18 cellular contexts compared by ENCODE assay signal in the genomic region with DNA sequence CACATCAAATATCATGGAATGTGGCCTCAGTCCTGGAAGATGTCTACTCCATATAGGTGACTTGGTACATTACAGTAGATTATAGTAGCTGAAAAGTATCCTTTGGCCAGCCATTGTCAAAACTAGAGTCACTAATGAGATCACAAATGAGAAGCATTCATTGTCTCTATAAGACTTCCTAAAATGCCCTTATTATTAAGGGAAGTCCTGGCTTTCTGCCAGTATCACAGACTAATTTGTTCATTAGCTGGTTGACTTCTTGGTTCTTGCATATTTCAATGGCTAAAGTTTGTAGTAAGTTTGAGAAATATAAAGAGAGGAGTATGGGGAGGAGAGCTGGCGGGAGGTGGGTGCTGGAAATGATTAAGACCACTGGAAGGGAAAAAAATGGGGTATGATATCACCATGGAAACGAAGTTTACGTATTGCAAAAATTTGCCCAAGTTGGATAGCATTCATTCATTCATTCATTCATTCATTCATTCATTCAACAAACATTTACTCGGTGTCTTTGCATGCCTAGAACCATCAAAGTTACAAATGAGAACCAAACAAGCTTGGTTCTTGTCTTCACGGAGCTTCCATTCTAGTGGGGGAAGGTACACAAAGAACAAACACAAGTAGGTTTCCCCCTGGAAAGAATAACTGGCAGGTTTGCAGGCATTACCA.
"Had no signal": no experiment of that assay in that cellular context is flagged by ENCODE, and none has a peak within 500 bp of the region (broad histone marks: within the 10 kb centered on the region; RNA-seq: fewer than 3 reads in every experiment).

No MANE protein-coding gene starts in this region.

- H3K4me1 ChIP-seq: esophagus squamous epithelium, left ventricle myocardium inferior, lower lobe of right lung had no signal

- H3K27me3 ChIP-seq: esophagus squamous epithelium, ovary had no signal

- H3K36me3 ChIP-seq: esophagus squamous epithelium, left ventricle myocardium inferior, lower lobe of right lung, ovary had no signal

- H3K9me3 Mint-ChIP-seq: memory B cell, mesothelial cell of epicardium, natural killer cell, neural crest cell had no signal

- H3K27ac Mint-ChIP-seq: memory B cell, mesothelial cell of epicardium, natural killer cell had no signal

- H3K4me2 ChIP-seq: smooth muscle cell had no signal

- FAIRE-seq: kidney, urothelium cell line had no signal

- DNase-seq: dermis blood vessel endothelial cell; esophagus squamous epithelium; foreskin fibroblast; kidney; left cardiac atrium; left ventricle myocardium inferior; lower lobe of right lung; natural killer cell; ovary; right cardiac atrium; stimulated activated CD4-positive, alpha-beta T cell treated with anti-CD3 and anti-CD28 coated beads, Interleukin-2, amount 100 ng/mL, for 48 hours; stimulated activated naive CD4-positive, alpha-beta T cell treated with Interleukin-2 at 50 U/mL for 16 hours; trophoblast cell had no signal

- H3K36me3 Mint-ChIP-seq: memory B cell, mesothelial cell of epicardium, natural killer cell had no signal

- H3K27ac ChIP-seq: esophagus squamous epithelium, left ventricle myocardium inferior, lower lobe of right lung, ovary had no signal

- H3K4me3 ChIP-seq: esophagus squamous epithelium, left ventricle myocardium inferior, lower lobe of right lung, ovary, smooth muscle cell had no signal

- H3K4me3 Mint-ChIP-seq: memory B cell, mesothelial cell of epicardium, natural killer cell, neural crest cell had no signal

- H3K4me1 Mint-ChIP-seq: memory B cell, mesothelial cell of epicardium, natural killer cell, neural crest cell had no signal

- ATAC-seq: left cardiac atrium, lower lobe of right lung, natural killer cell, right cardiac atrium had no signal

- H3K9me3 ChIP-seq: esophagus squamous epithelium, left ventricle myocardium inferior, lower lobe of right lung, ovary had no signal
